In the genomic region with DNA sequence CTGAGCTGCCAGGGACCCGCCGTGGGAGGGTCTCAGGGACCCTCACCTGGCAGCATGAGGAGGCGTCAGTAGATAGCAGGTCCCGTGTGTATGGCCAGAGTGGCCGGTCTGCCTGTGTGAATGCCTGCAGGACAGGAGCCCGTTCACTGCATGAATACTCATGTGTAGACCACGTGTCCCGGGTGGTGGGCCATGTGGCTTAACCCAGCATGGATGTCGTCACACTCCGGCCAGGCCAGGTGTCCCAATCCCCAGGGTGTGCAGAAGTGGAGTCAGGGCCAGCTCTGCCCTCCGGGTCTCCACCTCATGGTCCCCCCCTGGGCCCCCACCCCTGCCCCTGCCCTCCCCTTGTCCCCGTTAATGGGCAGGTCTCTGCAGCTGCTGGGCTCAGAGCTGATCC, we compare ENCODE assay signal across 3 cellular contexts.
TF ChIP-seq lines count a peak whose summit lies in the region.

No MANE protein-coding gene starts in this region.

TF ChIP-seq in HepG2, 621 proteins besides CTCF, POLR2A, EP300 and RAD21 (continues in another document):
- TF ChIP-seq CEBPB (IDR thresholded peaks at IDR 0.05; ENCODE audit: borderline replicate concordance, low read depth, low read length) = peak; percentile 17; the same call in 1 of the 2 replicates
- no peak for TF ChIP-seq HCFC1 (IDR thresholded peaks at IDR 0.05; ENCODE audit: low read depth, low read length)
- TF ChIP-seq MNT (IDR thresholded peaks at IDR 0.05) = peak; percentile 99
- no peak for TF ChIP-seq HNRNPLL (IDR thresholded peaks at IDR 0.05; ENCODE audit: low read depth, low read length, poor library complexity, severe bottlenecking)
- no peak for TF ChIP-seq TBX2 (CRISPR knock-in tag; IDR thresholded peaks at IDR 0.05; ENCODE audit: borderline replicate concordance)
- TF ChIP-seq, protein P1, sequence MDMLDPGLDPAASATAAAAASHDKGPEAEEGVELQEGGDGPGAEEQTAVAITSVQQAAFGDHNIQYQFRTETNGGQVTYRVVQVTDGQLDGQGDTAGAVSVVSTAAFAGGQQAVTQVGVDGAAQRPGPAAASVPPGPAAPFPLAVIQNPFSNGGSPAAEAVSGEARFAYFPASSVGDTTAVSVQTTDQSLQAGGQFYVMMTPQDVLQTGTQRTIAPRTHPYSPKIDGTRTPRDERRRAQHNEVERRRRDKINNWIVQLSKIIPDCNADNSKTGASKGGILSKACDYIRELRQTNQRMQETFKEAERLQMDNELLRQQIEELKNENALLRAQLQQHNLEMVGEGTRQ (IDR thresholded peaks at IDR 0.05; ENCODE audit: low read depth, low read length) = 0 out of 2 replicates have a peak, but pooled peaks have one; percentile 4
- TF ChIP-seq, protein P1 (CRISPR knock-in tag; IDR thresholded peaks at IDR 0.05; ENCODE audit: borderline replicate concordance) = no peak
- TF ChIP-seq NFE2L1 (CRISPR knock-in tag; IDR thresholded peaks at IDR 0.05; ENCODE audit: borderline replicate concordance) = no peak

TF ChIP-seq in Ishikawa, 13 proteins besides CTCF, POLR2A, EP300 and RAD21:
- TF ChIP-seq, protein P2, sequence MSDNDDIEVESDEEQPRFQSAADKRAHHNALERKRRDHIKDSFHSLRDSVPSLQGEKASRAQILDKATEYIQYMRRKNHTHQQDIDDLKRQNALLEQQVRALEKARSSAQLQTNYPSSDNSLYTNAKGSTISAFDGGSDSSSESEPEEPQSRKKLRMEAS (IDR thresholded peaks at IDR 0.05) = peak; percentile 33; the same call in 1 of the 2 replicates
- peak; percentile 49 for TF ChIP-seq USF1 (IDR thresholded peaks at IDR 0.05)
- TF ChIP-seq CEBPB (IDR thresholded peaks at IDR 0.05) = no peak
TF ChIP-seq in Ishikawa: peak in this region for 2.

TF ChIP-seq in GM12878, 131 proteins besides CTCF, POLR2A, EP300 and RAD21:
- TF ChIP-seq HDGF (IDR thresholded peaks at IDR 0.05) = no peak
- TF ChIP-seq, protein P3, sequence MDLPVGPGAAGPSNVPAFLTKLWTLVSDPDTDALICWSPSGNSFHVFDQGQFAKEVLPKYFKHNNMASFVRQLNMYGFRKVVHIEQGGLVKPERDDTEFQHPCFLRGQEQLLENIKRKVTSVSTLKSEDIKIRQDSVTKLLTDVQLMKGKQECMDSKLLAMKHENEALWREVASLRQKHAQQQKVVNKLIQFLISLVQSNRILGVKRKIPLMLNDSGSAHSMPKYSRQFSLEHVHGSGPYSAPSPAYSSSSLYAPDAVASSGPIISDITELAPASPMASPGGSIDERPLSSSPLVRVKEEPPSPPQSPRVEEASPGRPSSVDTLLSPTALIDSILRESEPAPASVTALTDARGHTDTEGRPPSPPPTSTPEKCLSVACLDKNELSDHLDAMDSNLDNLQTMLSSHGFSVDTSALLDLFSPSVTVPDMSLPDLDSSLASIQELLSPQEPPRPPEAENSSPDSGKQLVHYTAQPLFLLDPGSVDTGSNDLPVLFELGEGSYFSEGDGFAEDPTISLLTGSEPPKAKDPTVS (IDR thresholded peaks at IDR 0.05; ENCODE audit: low read depth, low read length) = no peak
- TF ChIP-seq, protein P1 (IDR thresholded peaks at IDR 0.05; ENCODE audit: borderline replicate concordance, low read depth, low read length) = peak; percentile 3; the same call in 1 of the 2 replicates
- TF ChIP-seq USF1 (IDR thresholded peaks at IDR 0.05; ENCODE audit: borderline replicate concordance, extremely low read length, insufficient read depth, low read depth, low read length) = peak; percentile 15
- TF ChIP-seq STAT3 (IDR thresholded peaks at IDR 0.05; ENCODE audit: low read depth, low read length) = no peak
- TF ChIP-seq, protein P4, sequence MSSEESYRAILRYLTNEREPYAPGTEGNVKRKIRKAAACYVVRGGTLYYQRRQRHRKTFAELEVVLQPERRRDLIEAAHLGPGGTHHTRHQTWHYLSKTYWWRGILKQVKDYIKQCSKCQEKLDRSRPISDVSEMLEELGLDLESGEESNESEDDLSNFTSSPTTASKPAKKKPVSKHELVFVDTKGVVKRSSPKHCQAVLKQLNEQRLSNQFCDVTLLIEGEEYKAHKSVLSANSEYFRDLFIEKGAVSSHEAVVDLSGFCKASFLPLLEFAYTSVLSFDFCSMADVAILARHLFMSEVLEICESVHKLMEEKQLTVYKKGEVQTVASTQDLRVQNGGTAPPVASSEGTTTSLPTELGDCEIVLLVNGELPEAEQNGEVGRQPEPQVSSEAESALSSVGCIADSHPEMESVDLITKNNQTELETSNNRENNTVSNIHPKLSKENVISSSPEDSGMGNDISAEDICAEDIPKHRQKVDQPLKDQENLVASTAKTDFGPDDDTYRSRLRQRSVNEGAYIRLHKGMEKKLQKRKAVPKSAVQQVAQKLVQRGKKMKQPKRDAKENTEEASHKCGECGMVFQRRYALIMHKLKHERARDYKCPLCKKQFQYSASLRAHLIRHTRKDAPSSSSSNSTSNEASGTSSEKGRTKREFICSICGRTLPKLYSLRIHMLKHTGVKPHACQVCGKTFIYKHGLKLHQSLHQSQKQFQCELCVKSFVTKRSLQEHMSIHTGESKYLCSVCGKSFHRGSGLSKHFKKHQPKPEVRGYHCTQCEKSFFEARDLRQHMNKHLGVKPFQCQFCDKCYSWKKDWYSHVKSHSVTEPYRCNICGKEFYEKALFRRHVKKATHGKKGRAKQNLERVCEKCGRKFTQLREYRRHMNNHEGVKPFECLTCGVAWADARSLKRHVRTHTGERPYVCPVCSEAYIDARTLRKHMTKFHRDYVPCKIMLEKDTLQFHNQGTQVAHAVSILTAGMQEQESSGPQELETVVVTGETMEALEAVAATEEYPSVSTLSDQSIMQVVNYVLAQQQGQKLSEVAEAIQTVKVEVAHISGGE (CRISPR knock-in tag; IDR thresholded peaks at IDR 0.05) = no peak
- TF ChIP-seq BMI1 (IDR thresholded peaks at IDR 0.05; ENCODE audit: borderline replicate concordance) = no peak
- no peak for TF ChIP-seq CHD2 (IDR thresholded peaks at IDR 0.05; ENCODE audit: borderline replicate concordance, low read depth, low read length)
- TF ChIP-seq GABPA (IDR thresholded peaks at IDR 0.05; ENCODE audit: low read depth) = no peak
- no peak for TF ChIP-seq SUPT20H (IDR thresholded peaks at IDR 0.05; ENCODE audit: borderline replicate concordance, control insufficient read depth, low read depth, low read length)
- no peak for TF ChIP-seq E4F1 (IDR thresholded peaks at IDR 0.05; ENCODE audit: borderline replicate concordance, partially characterized antibody)
- TF ChIP-seq ZBED1 (IDR thresholded peaks at IDR 0.05; ENCODE audit: borderline replicate concordance) = no peak
- no peak for TF ChIP-seq ZNF274 (IDR thresholded peaks at IDR 0.05; ENCODE audit: insufficient read depth, insufficient read length)
- TF ChIP-seq CREM (IDR thresholded peaks at IDR 0.05; ENCODE audit: low read depth) = no peak
- TF ChIP-seq POU2F2 (IDR thresholded peaks at IDR 0.05; ENCODE audit: borderline replicate concordance, low read depth, low read length) = peak; percentile 15; the same call in 1 of the 3 replicates
- TF ChIP-seq BRCA1 (IDR thresholded peaks at IDR 0.05; ENCODE audit: low read depth, low read length) = no peak
